In the genomic region with DNA sequence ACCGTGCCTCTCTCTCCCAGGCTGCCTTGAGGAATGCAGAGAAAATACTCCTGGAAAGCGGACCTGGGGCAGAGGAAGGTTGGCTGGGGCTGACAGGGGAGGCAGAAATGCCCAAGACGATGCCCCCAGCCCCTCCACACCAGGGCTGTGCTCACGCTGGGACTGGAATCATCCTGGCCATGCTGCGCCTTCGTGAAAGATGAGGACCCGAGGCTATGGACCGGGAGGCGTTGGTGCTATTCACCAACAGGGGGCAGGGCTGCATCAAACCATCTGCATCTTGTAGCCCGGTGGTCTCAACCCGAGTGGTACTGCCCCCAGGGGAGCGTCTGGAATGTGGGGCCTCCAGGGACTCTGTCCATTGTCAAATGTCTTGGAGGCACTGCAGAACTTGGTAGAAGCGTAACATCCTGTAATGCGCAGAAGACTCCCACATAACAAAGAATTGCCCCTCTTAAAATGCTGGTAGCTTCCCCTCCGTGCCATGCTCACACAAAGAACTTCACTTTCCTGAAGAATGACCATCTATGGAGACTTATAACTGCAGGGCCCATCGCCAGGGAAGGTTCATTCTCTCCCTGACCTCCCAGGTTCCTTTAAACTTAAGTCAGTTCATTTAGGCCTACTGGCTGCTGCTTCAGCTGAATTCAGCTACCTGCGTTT, we compare ENCODE assay signal across 3 cellular contexts.
TF ChIP-seq lines count a peak whose summit lies in the region.

No MANE protein-coding gene starts in this region.

TF ChIP-seq in IMR-90, 13 proteins besides CTCF, POLR2A, EP300 and RAD21:
- TF ChIP-seq CEBPB (IDR thresholded peaks at IDR 0.05; ENCODE audit: low read depth, low read length): no peak
- TF ChIP-seq SMC3 (IDR thresholded peaks at IDR 0.05; ENCODE audit: low read depth, low read length): peak; percentile 48
TF ChIP-seq in IMR-90: peak in this region for 1.

TF ChIP-seq in K562, 482 proteins besides CTCF, POLR2A, EP300 and RAD21:
- TF ChIP-seq TEAD1 (CRISPR knock-in tag; IDR thresholded peaks at IDR 0.05) (peak in 1 of 2 experiments; percentile 40; a peak in 1 of 4 replicates), ZBTB7A (IDR thresholded peaks at IDR 0.05; ENCODE audit: borderline replicate concordance, control insufficient read depth, low read depth, low read length) (peak; percentile 54), ZNF274 (IDR thresholded peaks at IDR 0.05; ENCODE audit: borderline replicate concordance, low read depth, low read length) (no peak), HDAC3 (IDR thresholded peaks at IDR 0.05; ENCODE audit: borderline replicate concordance, partially characterized antibody) (no peak), ZC3H4 (CRISPR knock-in tag; IDR thresholded peaks at IDR 0.05; ENCODE audit: borderline replicate concordance) (no peak), STAG1 (CRISPR knock-in tag; IDR thresholded peaks at IDR 0.05; ENCODE audit: borderline replicate concordance) (peak; percentile 73; the same call in 1 of the 2 replicates), CC2D1A (IDR thresholded peaks at IDR 0.05) (peak; percentile 57), RB1 (IDR thresholded peaks at IDR 0.05; ENCODE audit: low read depth) (peak; percentile 47; the same call in 1 of the 2 replicates), L3MBTL2 (IDR thresholded peaks at IDR 0.05) (peak; percentile 39; the same call in 1 of the 2 replicates), STAT5B (CRISPR knock-in tag; IDR thresholded peaks at IDR 0.05) (no peak), RCOR1 (IDR thresholded peaks at IDR 0.05; ENCODE audit: borderline replicate concordance in 1 of 2, low read depth in 2 of 2, low read length in 2 of 2) (peak in 1 of 2 experiments; percentile 64; a peak in 1 of 4 replicates), SMC3 (conservative IDR thresholded peaks at IDR 0.05; ENCODE audit: insufficient read depth, low read depth, low read length) (peak; percentile 90), DACH1 (IDR thresholded peaks at IDR 0.05; ENCODE audit: partially characterized antibody) (no peak), CTBP1 (IDR thresholded peaks at IDR 0.05; ENCODE audit: borderline replicate concordance) (peak; percentile 33; the same call in 1 of the 2 replicates), MIER1 (IDR thresholded peaks at IDR 0.05; ENCODE audit: low read depth) (no peak), MYC (IDR thresholded peaks at IDR 0.05; ENCODE audit: low read depth, low read length) (no peak), MYC (CRISPR knock-in tag; IDR thresholded peaks at IDR 0.05; ENCODE audit: borderline replicate concordance, low read depth) (peak; percentile 46; the same call in 1 of the 2 replicates)
- TF ChIP-seq, protein P1, sequence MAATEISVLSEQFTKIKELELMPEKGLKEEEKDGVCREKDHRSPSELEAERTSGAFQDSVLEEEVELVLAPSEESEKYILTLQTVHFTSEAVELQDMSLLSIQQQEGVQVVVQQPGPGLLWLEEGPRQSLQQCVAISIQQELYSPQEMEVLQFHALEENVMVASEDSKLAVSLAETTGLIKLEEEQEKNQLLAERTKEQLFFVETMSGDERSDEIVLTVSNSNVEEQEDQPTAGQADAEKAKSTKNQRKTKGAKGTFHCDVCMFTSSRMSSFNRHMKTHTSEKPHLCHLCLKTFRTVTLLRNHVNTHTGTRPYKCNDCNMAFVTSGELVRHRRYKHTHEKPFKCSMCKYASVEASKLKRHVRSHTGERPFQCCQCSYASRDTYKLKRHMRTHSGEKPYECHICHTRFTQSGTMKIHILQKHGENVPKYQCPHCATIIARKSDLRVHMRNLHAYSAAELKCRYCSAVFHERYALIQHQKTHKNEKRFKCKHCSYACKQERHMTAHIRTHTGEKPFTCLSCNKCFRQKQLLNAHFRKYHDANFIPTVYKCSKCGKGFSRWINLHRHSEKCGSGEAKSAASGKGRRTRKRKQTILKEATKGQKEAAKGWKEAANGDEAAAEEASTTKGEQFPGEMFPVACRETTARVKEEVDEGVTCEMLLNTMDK (IDR thresholded peaks at IDR 0.05; ENCODE audit: borderline replicate concordance, insufficient read depth, low read depth, low read length, poor library complexity, severe bottlenecking): peak; percentile 64
- TF ChIP-seq, protein P2, sequence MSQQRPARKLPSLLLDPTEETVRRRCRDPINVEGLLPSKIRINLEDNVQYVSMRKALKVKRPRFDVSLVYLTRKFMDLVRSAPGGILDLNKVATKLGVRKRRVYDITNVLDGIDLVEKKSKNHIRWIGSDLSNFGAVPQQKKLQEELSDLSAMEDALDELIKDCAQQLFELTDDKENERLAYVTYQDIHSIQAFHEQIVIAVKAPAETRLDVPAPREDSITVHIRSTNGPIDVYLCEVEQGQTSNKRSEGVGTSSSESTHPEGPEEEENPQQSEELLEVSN (IDR thresholded peaks at IDR 0.05; ENCODE audit: borderline replicate concordance in 1 of 2, extremely low read depth in 1 of 2, insufficient read depth in 1 of 2, insufficient read length in 1 of 2, low read depth in 1 of 2, low read length in 1 of 2, poor library complexity in 1 of 2, severe bottlenecking in 1 of 2): peak in 1 of 2 experiments; percentile 12
- TF ChIP-seq, protein P3, sequence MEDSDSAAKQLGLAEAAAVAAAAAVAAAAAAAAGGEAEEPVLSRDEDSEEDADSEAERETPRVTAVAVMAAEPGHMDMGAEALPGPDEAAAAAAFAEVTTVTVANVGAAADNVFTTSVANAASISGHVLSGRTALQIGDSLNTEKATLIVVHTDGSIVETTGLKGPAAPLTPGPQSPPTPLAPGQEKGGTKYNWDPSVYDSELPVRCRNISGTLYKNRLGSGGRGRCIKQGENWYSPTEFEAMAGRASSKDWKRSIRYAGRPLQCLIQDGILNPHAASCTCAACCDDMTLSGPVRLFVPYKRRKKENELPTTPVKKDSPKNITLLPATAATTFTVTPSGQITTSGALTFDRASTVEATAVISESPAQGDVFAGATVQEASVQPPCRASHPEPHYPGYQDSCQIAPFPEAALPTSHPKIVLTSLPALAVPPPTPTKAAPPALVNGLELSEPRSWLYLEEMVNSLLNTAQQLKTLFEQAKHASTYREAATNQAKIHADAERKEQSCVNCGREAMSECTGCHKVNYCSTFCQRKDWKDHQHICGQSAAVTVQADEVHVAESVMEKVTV (CRISPR knock-in tag; IDR thresholded peaks at IDR 0.05): peak; percentile 66
- TF ChIP-seq, protein P4, sequence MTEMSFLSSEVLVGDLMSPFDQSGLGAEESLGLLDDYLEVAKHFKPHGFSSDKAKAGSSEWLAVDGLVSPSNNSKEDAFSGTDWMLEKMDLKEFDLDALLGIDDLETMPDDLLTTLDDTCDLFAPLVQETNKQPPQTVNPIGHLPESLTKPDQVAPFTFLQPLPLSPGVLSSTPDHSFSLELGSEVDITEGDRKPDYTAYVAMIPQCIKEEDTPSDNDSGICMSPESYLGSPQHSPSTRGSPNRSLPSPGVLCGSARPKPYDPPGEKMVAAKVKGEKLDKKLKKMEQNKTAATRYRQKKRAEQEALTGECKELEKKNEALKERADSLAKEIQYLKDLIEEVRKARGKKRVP (CRISPR knock-in tag; IDR thresholded peaks at IDR 0.05): no peak

TF ChIP-seq in neural cell, 6 proteins besides CTCF, POLR2A, EP300 and RAD21:
- TF ChIP-seq POLR2AphosphoS5 (IDR thresholded peaks at IDR 0.05) (no peak), TAF1 (IDR thresholded peaks at IDR 0.05; ENCODE audit: low read depth) (no peak), EZH2 (IDR thresholded peaks at IDR 0.05; ENCODE audit: borderline replicate concordance, insufficient read depth, low read length, poor library complexity, severe bottlenecking) (no peak), MXI1 (conservative IDR thresholded peaks at IDR 0.05; ENCODE audit: poor library complexity, severe bottlenecking) (no peak), SMC3 (conservative IDR thresholded peaks at IDR 0.05; ENCODE audit: poor library complexity) (peak; percentile 48)
- TF ChIP-seq, protein P5, sequence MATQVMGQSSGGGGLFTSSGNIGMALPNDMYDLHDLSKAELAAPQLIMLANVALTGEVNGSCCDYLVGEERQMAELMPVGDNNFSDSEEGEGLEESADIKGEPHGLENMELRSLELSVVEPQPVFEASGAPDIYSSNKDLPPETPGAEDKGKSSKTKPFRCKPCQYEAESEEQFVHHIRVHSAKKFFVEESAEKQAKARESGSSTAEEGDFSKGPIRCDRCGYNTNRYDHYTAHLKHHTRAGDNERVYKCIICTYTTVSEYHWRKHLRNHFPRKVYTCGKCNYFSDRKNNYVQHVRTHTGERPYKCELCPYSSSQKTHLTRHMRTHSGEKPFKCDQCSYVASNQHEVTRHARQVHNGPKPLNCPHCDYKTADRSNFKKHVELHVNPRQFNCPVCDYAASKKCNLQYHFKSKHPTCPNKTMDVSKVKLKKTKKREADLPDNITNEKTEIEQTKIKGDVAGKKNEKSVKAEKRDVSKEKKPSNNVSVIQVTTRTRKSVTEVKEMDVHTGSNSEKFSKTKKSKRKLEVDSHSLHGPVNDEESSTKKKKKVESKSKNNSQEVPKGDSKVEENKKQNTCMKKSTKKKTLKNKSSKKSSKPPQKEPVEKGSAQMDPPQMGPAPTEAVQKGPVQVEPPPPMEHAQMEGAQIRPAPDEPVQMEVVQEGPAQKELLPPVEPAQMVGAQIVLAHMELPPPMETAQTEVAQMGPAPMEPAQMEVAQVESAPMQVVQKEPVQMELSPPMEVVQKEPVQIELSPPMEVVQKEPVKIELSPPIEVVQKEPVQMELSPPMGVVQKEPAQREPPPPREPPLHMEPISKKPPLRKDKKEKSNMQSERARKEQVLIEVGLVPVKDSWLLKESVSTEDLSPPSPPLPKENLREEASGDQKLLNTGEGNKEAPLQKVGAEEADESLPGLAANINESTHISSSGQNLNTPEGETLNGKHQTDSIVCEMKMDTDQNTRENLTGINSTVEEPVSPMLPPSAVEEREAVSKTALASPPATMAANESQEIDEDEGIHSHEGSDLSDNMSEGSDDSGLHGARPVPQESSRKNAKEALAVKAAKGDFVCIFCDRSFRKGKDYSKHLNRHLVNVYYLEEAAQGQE (IDR thresholded peaks at IDR 0.05; ENCODE audit: borderline replicate concordance): no peak
